ENCODE assay signal across 8 cellular contexts in genomic region chr17:49359990-49360795, GRCh38. TPM values are rescaled to one million over a fixed set of nuclear protein-coding genes. Genes with fewer than 3 reads are reported as not detected.
A peak's percentile ranks its signal among the peaks of the same experiment; 100 is the strongest.
DNase-seq lines count a peak whose midpoint lies in the region; ATAC-seq and TF ChIP-seq lines count a peak whose summit lies in the region.

No MANE protein-coding gene starts in this region.

- no peaks in the 10 kb centered on the region for H3K27me3 ChIP-seq in PC-3 (ENCODE audit: low read length)

- TF ChIP-seq POLR2A in GM18505 (IDR thresholded peaks at IDR 0.05; ENCODE audit: borderline replicate concordance, extremely low read depth, insufficient read depth, insufficient read length): no peak

- H3K9ac ChIP-seq in PC-3 (ENCODE audit: low read length): peak overlapping the region; percentile 76

- H3K9me3 ChIP-seq in PC-3 (ENCODE audit: low read length): no peaks in the 10 kb centered on the region

- H3K79me2 ChIP-seq in PC-3 (ENCODE audit: low read length): peaks cover 62% of the 10 kb centered on the region

- DNase-seq in GM12864 (ENCODE audit: low read depth) (no peak), PC-3 (peak; percentile 18), epithelial cell of esophagus (ENCODE audit: low read depth) (no peak), pons (ENCODE audit: low spot score) (peak; percentile 54), SIG-M5 treated with dmso at 0.1 percent for 504 hours (lab: John Stamatoyannopoulos, UW; ENCODE audit: unreplicated experiment) (no peak), iPS-NIHi7 (ENCODE audit: extremely low spot score) (no peak)

- H3K4me2 ChIP-seq in PC-3 (ENCODE audit: low read length): peak overlapping the region; percentile 84

- H3K4me1 ChIP-seq in PC-3 (ENCODE audit: insufficient read depth, low read length): peaks cover 34% of the 10 kb centered on the region

- ATAC-seq in PC-3: no peak
- no peak for ATAC-seq in HG02571 (IDR thresholded peaks at IDR 0.05; ENCODE audit: unreplicated experiment)
- ATAC-seq in GM18505 (IDR thresholded peaks at IDR 0.05; ENCODE audit: unreplicated experiment): no peak

- CTCF ChIA-PET in PC-3 (lab: Charles Lee): interaction anchor here (0.6 to 0.7 kb wide), 2 partner anchors 31 to 1011 kb away, joined by 3 read pairs; no protein-coding TSS in a partner anchor

- no peaks in the 10 kb centered on the region for H3K9me2 ChIP-seq in PC-3 (replicated peaks; ENCODE audit: low read length)

- no peaks in the 10 kb centered on the region for H3K36me3 ChIP-seq in PC-3 (ENCODE audit: low read depth, low read length)

- no peak for TF ChIP-seq CTCF in GM12864 (IDR thresholded peaks at IDR 0.05; ENCODE audit: low read depth, low read length, missing control alignments)
- no peak for TF ChIP-seq CTCF in PC-3 (conservative IDR thresholded peaks at IDR 0.05; ENCODE audit: low read depth, low read length)
- no peak for TF ChIP-seq CTCF in epithelial cell of esophagus (IDR thresholded peaks at IDR 0.05; ENCODE audit: insufficient read depth, low read depth, low read length, missing control alignments)

- peaks cover 36% of the 10 kb centered on the region for H4K20me1 ChIP-seq in PC-3 (ENCODE audit: low read length)

- no peak overlapping the region for H3K27ac ChIP-seq in PC-3 (ENCODE audit: low read length)

- H3F3A ChIP-seq in PC-3 (ENCODE audit: low read length, unreplicated experiment): no peaks in the 10 kb centered on the region

- H2AFZ ChIP-seq in PC-3 (ENCODE audit: low read length): peak overlapping the region; percentile 64

- intact Hi-C loops in PC-3 (cut with micrococcal nuclease): loop anchor here (2.0 kb wide), 1 partner anchor 13 kb away; no protein-coding TSS in a partner anchor

- H3K4me3 ChIP-seq in GM12864 (ENCODE audit: low read depth, low read length): peak overlapping the region; percentile 92
- H3K4me3 ChIP-seq in PC-3 (ENCODE audit: low read length): peak overlapping the region; percentile 93
- peak overlapping the region; percentile 72 for H3K4me3 ChIP-seq in epithelial cell of esophagus (ENCODE audit: low read length)

- TSS peak; percentile 32 for BruUV-seq in PC-3 (replicated peaks; lab: Mats Ljungman, UMichigan)

- POLR2A ChIA-PET in PC-3 (lab: Charles Lee; ENCODE audit: unreplicated experiment): no interaction called here

RNA-seq across cellular contexts. Expression of gene ZNF652, which starts 1.9 kb away (rescaled TPM):
- total RNA-seq in PC-3 (2014; rRNA removed): 18.2 and 18.5 TPM in 2 replicates

RNA-seq across cellular contexts. Expression of gene PHB1, which starts 54.5 kb away (rescaled TPM):
- 585 and 641 TPM in 2 replicates for total RNA-seq in PC-3 (2014; rRNA removed)

Comparison
In these comparisons a context has a peak if more than half of its experiments do, and no peak if none do; other contexts are left out.
1. DNase-seq: peak in PC-3 (single experiment) and pons (single experiment); none in GM12864 (single experiment), epithelial cell of esophagus (single experiment), SIG-M5 treated with dmso at 0.1 percent for 504 hours (single experiment) and iPS-NIHi7 (single experiment).
2. Peak in every context shown above with its lines, with median percentiles within 50 percentile points of each other: H3K4me3 ChIP-seq.